Comparison of ENCODE assay signal across 19 cellular contexts in genomic region chr1:151036356-151036755, GRCh38. TPM values are rescaled to one million over a fixed set of nuclear protein-coding genes. Genes with fewer than 3 reads are reported as not detected.
DNase-seq lines count a peak whose midpoint lies in the region; ATAC-seq and TF ChIP-seq lines count a peak whose summit lies in the region.
"Had no signal": no experiment of that assay in that cellular context is flagged by ENCODE, and none has a peak within 500 bp of the region (broad histone marks: within the 10 kb centered on the region; RNA-seq: fewer than 3 reads in every experiment).

Gene BNIPL, plus strand, starts transcription at chr1:151036586. Its CDS starts 140 bp downstream, at chr1:151036726.

- no peak for ATAC-seq in PC-3
- ATAC-seq in GM21381 (IDR thresholded peaks at IDR 0.05; ENCODE audit: unreplicated experiment) = no peak
- ATAC-seq: left ventricle myocardium superior; natural killer cell treated with Interleukin-12 subunit alpha and Interleukin-12 subunit beta and Interleukin-15 and Interleukin-18, amount 100 ng/mL, for 72 hours had no signal

- H3K4me2 ChIP-seq in PC-3 (ENCODE audit: low read length) (no peak within 1 kb of the TSS), neural progenitor cell (no peak within 1 kb of the TSS)

- peak within 1 kb of the TSS in 6 of 8 donors; percentile 59 to 90 (median 76) for H3K27ac Mint-ChIP-seq in CD8-positive, alpha-beta memory T cell
- peak within 1 kb of the TSS; percentile 34 for H3K27ac Mint-ChIP-seq in neural progenitor cell
- H3K27ac Mint-ChIP-seq: T-helper 2 cell treated with Interferon-gamma antibody and Interleukin-4, amounts not matched to agents 5 μg/mL and 100 μg/mL, for 36 hours had no signal

- H3K4me1 ChIP-seq in CD8-positive, alpha-beta memory T cell (ENCODE audit: insufficient read depth, low read length) = no peaks in the 10 kb centered on the region
- H3K4me1 ChIP-seq in PC-3 (ENCODE audit: insufficient read depth, low read length) (peaks cover 5% of the 10 kb centered on the region), esophagus squamous epithelium (peaks cover 0 to 40% (median 0%) of the 10 kb centered on the region in 3 donors), neural progenitor cell (no peaks in the 10 kb centered on the region)

- CTCF ChIA-PET in CD8-positive, alpha-beta memory T cell (lab: Charles Lee) = interaction anchor here (1.2 to 2.0 kb wide), 2 partner anchors 11 to 23 kb away, joined by 4 to 6 read pairs; partner anchors contain the start of genes CDC42SE1 and MLLT11
- CTCF ChIA-PET in PC-3 (lab: Charles Lee) = no interaction called here

- intact Hi-C loops in PC-3 (cut with micrococcal nuclease) = no loop called here
- intact Hi-C loops in esophagus squamous epithelium (cut with DNase I) = no loop called here

- peaks cover 0 to 26% (median 13%) of the 10 kb centered on the region in 3 donors for H3K36me3 Mint-ChIP-seq in CD8-positive, alpha-beta memory T cell
- H3K36me3 Mint-ChIP-seq in neural progenitor cell = peaks cover 12% of the 10 kb centered on the region

- no peaks in the 10 kb centered on the region for H3K9me3 Mint-ChIP-seq in CD8-positive, alpha-beta memory T cell
- no peaks in the 10 kb centered on the region for H3K9me3 Mint-ChIP-seq in neural progenitor cell
- H3K9me3 Mint-ChIP-seq: brain; natural killer cell treated with Interleukin-12 subunit alpha and Interleukin-12 subunit beta and Interleukin-15 and Interleukin-18, amount 100 ng/mL, for 72 hours; T-helper 2 cell treated with Interferon-gamma antibody and Interleukin-4, amounts not matched to agents 5 μg/mL and 100 μg/mL, for 36 hours had no signal

- no peak within 1 kb of the TSS for H2AFZ ChIP-seq in PC-3 (ENCODE audit: low read length)
- H2AFZ ChIP-seq in neural progenitor cell (replicated peaks) = no peak within 1 kb of the TSS

- H3K9me3 ChIP-seq in CD8-positive, alpha-beta memory T cell (ENCODE audit: low read length) = no peaks in the 10 kb centered on the region
- H3K9me3 ChIP-seq in PC-3 (ENCODE audit: low read length) = no peaks in the 10 kb centered on the region
- no peaks in the 10 kb centered on the region for H3K9me3 ChIP-seq in esophagus squamous epithelium
- no peaks in the 10 kb centered on the region for H3K9me3 ChIP-seq in neural progenitor cell (ENCODE audit: low read depth)

- H3K27me3 Mint-ChIP-seq in CD8-positive, alpha-beta memory T cell = no peaks in the 10 kb centered on the region
- H3K27me3 Mint-ChIP-seq in neural progenitor cell (ENCODE audit: insufficient read depth, low read depth) = peaks cover 2% of the 10 kb centered on the region
- H3K27me3 Mint-ChIP-seq: brain; natural killer cell treated with Interleukin-12 subunit alpha and Interleukin-12 subunit beta and Interleukin-15 and Interleukin-18, amount 100 ng/mL, for 72 hours had no signal

- H3F3A ChIP-seq in PC-3 (ENCODE audit: low read length, unreplicated experiment) = no peaks in the 10 kb centered on the region
- no peaks in the 10 kb centered on the region for H3F3A ChIP-seq in neural progenitor cell (ENCODE audit: low read depth)

- BruUV-seq in PC-3 (replicated peaks; lab: Mats Ljungman, UMichigan) = no TSS peak

- H3K4me1 Mint-ChIP-seq in CD8-positive, alpha-beta memory T cell = peaks cover 0 to 6% (median 4%) of the 10 kb centered on the region in 3 donors
- no peaks in the 10 kb centered on the region for H3K4me1 Mint-ChIP-seq in neural progenitor cell
- H3K4me1 Mint-ChIP-seq: brain had no signal

- POLR2A ChIA-PET in CD8-positive, alpha-beta memory T cell (lab: Charles Lee) = interaction anchor here (0.7 kb wide), 1 partner anchor 33 kb away, joined by 6 read pairs; no protein-coding TSS in a partner anchor
- POLR2A ChIA-PET in PC-3 (lab: Charles Lee; ENCODE audit: unreplicated experiment) = no interaction called here

- TF ChIP-seq CTCF in PC-3 (conservative IDR thresholded peaks at IDR 0.05; ENCODE audit: low read depth, low read length) (no peak), esophagus squamous epithelium (IDR thresholded peaks at IDR 0.05) (no peak), neural progenitor cell (IDR thresholded peaks at IDR 0.05) (no peak)

- H3K79me2 ChIP-seq in PC-3 (ENCODE audit: low read length) (no peaks in the 10 kb centered on the region), neural progenitor cell (ENCODE audit: low read depth) (no peaks in the 10 kb centered on the region)

- H3K27me3 ChIP-seq in CD8-positive, alpha-beta memory T cell (ENCODE audit: insufficient read depth, low read length, poor library complexity, severe bottlenecking) = no peaks in the 10 kb centered on the region
- H3K27me3 ChIP-seq in PC-3 (ENCODE audit: low read length) = no peaks in the 10 kb centered on the region
- no peaks in the 10 kb centered on the region for H3K27me3 ChIP-seq in esophagus squamous epithelium
- H3K27me3 ChIP-seq in neural progenitor cell = no peaks in the 10 kb centered on the region

- H3K9ac ChIP-seq in PC-3 (ENCODE audit: low read length) (no peak within 1 kb of the TSS), neural progenitor cell (no peak within 1 kb of the TSS)

- no peak for DNase-seq in CD8-positive, alpha-beta memory T cell
- DNase-seq in PC-3 (peak; percentile 21), esophagus squamous epithelium (lab: John Stamatoyannopoulos, UW) (no peak), neural progenitor cell (ENCODE audit: low spot score) (no peak), anterior cingulate cortex (lab: John Stamatoyannopoulos, UW) (no peak), NCI-H2029 treated with DMSO at 0.1 percent for 48 hours (lab: John Stamatoyannopoulos, UW) (no peak), AG20443 (ENCODE audit: low spot score) (no peak)
- DNase-seq: activated CD4-positive, alpha-beta T cell treated with anti-CD3 and anti-CD28 coated beads for 4 hours; activated naive CD4-positive, alpha-beta T cell treated with anti-CD3 and anti-CD28 coated beads, Interleukin-2, amount 50 U/mL, for 16 hours; GF-D8; hippocampal formation; Kasumi-1; left ventricle myocardium superior; retina had no signal

- 0% methylated on average over 1 to 2 of the region's 2 CpGs for WGBS in esophagus squamous epithelium, 2 donors

- H3K9me2 ChIP-seq in PC-3 (replicated peaks; ENCODE audit: low read length) = no peaks in the 10 kb centered on the region

- H3K36me3 ChIP-seq in CD8-positive, alpha-beta memory T cell (ENCODE audit: insufficient read depth, low read length) = peaks cover 12% of the 10 kb centered on the region
- H3K36me3 ChIP-seq in PC-3 (ENCODE audit: low read depth, low read length) = no peaks in the 10 kb centered on the region; the same call in 1 of the 2 replicates
- peaks cover 0 to 72% (median 3%) of the 10 kb centered on the region in 3 donors for H3K36me3 ChIP-seq in esophagus squamous epithelium
- no peaks in the 10 kb centered on the region for H3K36me3 ChIP-seq in neural progenitor cell

- TF ChIP-seq POLR2A in esophagus squamous epithelium (IDR thresholded peaks at IDR 0.05) = no peak

- H3K27ac ChIP-seq in CD8-positive, alpha-beta memory T cell (ENCODE audit: low read depth, low read length) = no peak within 1 kb of the TSS
- no peak within 1 kb of the TSS for H3K27ac ChIP-seq in PC-3 (ENCODE audit: low read length)
- H3K27ac ChIP-seq in esophagus squamous epithelium = peak within 1 kb of the TSS; percentile 28 to 90 (median 80)
- H3K27ac ChIP-seq in neural progenitor cell = no peak within 1 kb of the TSS
- H3K27ac ChIP-seq: HL-60 had no signal

- H4K20me1 ChIP-seq in PC-3 (ENCODE audit: low read length) = no peaks in the 10 kb centered on the region
- no peaks in the 10 kb centered on the region for H4K20me1 ChIP-seq in neural progenitor cell (ENCODE audit: low read depth)

- H3K4me3 ChIP-seq in CD8-positive, alpha-beta memory T cell (ENCODE audit: low read length) = no peak within 1 kb of the TSS
- H3K4me3 ChIP-seq in PC-3 (ENCODE audit: low read length) = no peak within 1 kb of the TSS
- peak within 1 kb of the TSS; percentile 13 to 43 (median 40) for H3K4me3 ChIP-seq in esophagus squamous epithelium
- H3K4me3 ChIP-seq in neural progenitor cell = no peak within 1 kb of the TSS

- H3K4me3 Mint-ChIP-seq in CD8-positive, alpha-beta memory T cell = no peak within 1 kb of the TSS
- peak within 1 kb of the TSS; percentile 4 for H3K4me3 Mint-ChIP-seq in neural progenitor cell
- H3K4me3 Mint-ChIP-seq: brain; natural killer cell treated with Interleukin-12 subunit alpha and Interleukin-12 subunit beta and Interleukin-15 and Interleukin-18, amount 100 ng/mL, for 72 hours; T-helper 2 cell treated with Interferon-gamma antibody and Interleukin-4, amounts not matched to agents 5 μg/mL and 100 μg/mL, for 36 hours had no signal

RNA-seq across cellular contexts. Expression of gene BNIPL, which starts in this region (rescaled TPM):
- total RNA-seq in CD8-positive, alpha-beta memory T cell = 1 to 10 TPM in 1 of 2 experiments, under 1 TPM in 1; 0.75 to 1.3 TPM
- polyA plus RNA-seq in CD8-positive, alpha-beta memory T cell = 0.08 TPM
- 0.51 and 2.4 TPM in 2 replicates for total RNA-seq in PC-3 (2014; rRNA removed)
- 100 to 1,000 TPM in 1 of 4 donors, 10 to 100 TPM in 3; 52.7 to 168 (median 96.1) TPM for total RNA-seq in esophagus squamous epithelium
- total RNA-seq in neural progenitor cell (ENCODE audit: low replicate concordance) = 0.97 and 1.0 TPM in 2 replicates

Comparison
In these comparisons a context has a peak if more than half of its experiments do, and no peak if none do; other contexts are left out.
1. RNA of gene BNIPL (total RNA-seq): 52.7 to 168 TPM in esophagus squamous epithelium; 0.75 to 1.3 TPM in CD8-positive, alpha-beta memory T cell, 0.97 to 1.0 TPM in neural progenitor cell and 0.51 to 2.4 TPM in PC-3; every median in the first group is over 10 times any median in the second.
2. H3K27ac ChIP-seq: peak in esophagus squamous epithelium (4 of 4); none in CD8-positive, alpha-beta memory T cell (single experiment), PC-3 (single experiment) and neural progenitor cell (single experiment).
3. H3K4me3 ChIP-seq: peak in esophagus squamous epithelium (4 of 4); none in CD8-positive, alpha-beta memory T cell (single experiment), PC-3 (single experiment) and neural progenitor cell (single experiment).